In the genomic region with DNA sequence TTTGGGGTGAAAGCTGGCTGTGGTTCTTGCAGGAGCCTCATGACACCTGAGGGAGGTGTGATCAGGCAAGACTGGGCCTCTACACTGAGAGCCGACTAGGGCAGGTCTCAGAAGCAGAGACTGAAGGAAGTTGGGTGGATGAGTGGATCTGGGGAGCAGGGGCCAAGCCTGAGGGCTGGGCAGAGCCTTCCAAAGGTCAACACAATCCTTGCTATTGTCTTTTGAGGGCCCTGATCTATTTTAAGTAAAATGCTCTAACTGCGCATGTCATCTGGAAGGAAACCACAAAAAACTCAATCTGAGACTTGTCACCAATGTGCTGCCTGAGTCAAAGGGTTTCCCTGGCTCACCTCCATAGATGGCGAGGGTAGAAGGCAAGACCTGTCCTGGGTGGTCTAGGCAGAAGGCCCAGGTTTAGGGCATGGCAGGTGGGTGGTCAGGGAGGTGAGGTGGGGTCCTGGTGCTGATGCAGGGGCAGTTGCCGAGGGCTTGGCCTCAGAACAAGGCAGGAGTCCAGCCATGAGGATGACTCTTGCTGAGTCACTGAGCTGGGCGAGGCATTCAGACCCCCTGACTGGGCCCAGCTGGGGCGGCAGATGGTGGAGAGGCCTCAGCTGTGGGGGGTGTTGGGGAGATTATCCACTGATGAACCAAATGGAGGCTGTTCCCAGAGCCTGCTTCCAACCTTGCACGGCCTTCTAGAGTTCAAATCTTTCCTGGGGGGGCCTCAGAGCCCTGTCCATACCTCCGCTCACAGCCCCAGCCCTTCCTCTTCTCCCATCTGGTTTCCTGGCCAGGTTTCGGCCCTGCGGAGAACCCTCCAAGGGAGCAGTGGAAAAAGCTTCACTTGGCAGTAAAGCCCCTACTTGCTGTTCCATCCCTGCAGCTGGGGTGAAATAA, we compare ENCODE assay signal across 9 cellular contexts. TPM values are rescaled to one million over a fixed set of nuclear protein-coding genes. Genes with fewer than 3 reads are reported as not detected.
DNase-seq lines count a peak whose midpoint lies in the region; ATAC-seq and TF ChIP-seq lines count a peak whose summit lies in the region.
"Had no signal": no experiment of that assay in that cellular context is flagged by ENCODE, and none has a peak within 500 bp of the region (broad histone marks: within the 10 kb centered on the region; RNA-seq: fewer than 3 reads in every experiment).

No MANE protein-coding gene starts in this region.

- H3K4me1 Mint-ChIP-seq in activated CD4-positive, alpha-beta T cell treated with anti-CD3 and anti-CD28 coated beads for 36 hours, result peaks cover 78% of the 10 kb centered on the region
- peaks cover 30% of the 10 kb centered on the region for H3K4me1 Mint-ChIP-seq in T-helper 2 cell treated with Interferon-gamma antibody and Interleukin-4, amounts not matched to agents 5 μg/mL and 100 μg/mL, for 36 hours (ENCODE audit: low read depth)

- H3K4me1 ChIP-seq in upper lobe of left lung, result peaks cover 54 to 94% (median 81%) of the 10 kb centered on the region in 4 donors

- peak overlapping the region; percentile 53 for H3K4me3 Mint-ChIP-seq in activated CD4-positive, alpha-beta T cell treated with anti-CD3 and anti-CD28 coated beads for 36 hours
- peak overlapping the region; percentile 58 for H3K4me3 Mint-ChIP-seq in T-helper 2 cell treated with Interferon-gamma antibody and Interleukin-4, amounts not matched to agents 5 μg/mL and 100 μg/mL, for 36 hours

- POLR2A ChIA-PET in activated CD4-positive, alpha-beta T cell treated with anti-CD3 and anti-CD28 coated beads for 36 hours (lab: Charles Lee), result interaction anchor here (0.6 to 4.5 kb wide), 4 partner anchors 7 to 93 kb away, joined by 3 to 25 read pairs (median 10); partner anchors contain the start of gene PAGR1

- H3K36me3 ChIP-seq in upper lobe of left lung, result peaks cover 0 to 13% (median 2%) of the 10 kb centered on the region in 4 donors

- H3K9me3 ChIP-seq in upper lobe of left lung, result no peaks in the 10 kb centered on the region

- peak; percentile 57 for ATAC-seq in activated CD4-positive, alpha-beta T cell treated with anti-CD3 and anti-CD28 coated beads for 36 hours
- peak in 1 of 2 donors; percentile 83 for ATAC-seq in upper lobe of left lung (ENCODE audit: low FRiP score in 2 of 2)
- ATAC-seq in GM18517 (IDR thresholded peaks at IDR 0.05; ENCODE audit: unreplicated experiment), result no peak
- no peak for ATAC-seq in HG03025 (IDR thresholded peaks at IDR 0.05; ENCODE audit: low FRiP score, unreplicated experiment)

- H3K9me3 Mint-ChIP-seq in activated CD4-positive, alpha-beta T cell treated with anti-CD3 and anti-CD28 coated beads for 36 hours (ENCODE audit: low read depth), result no peaks in the 10 kb centered on the region
- H3K9me3 Mint-ChIP-seq in T-helper 2 cell treated with Interferon-gamma antibody and Interleukin-4, amounts not matched to agents 5 μg/mL and 100 μg/mL, for 36 hours, result no peaks in the 10 kb centered on the region

- peak overlapping the region; percentile 91 for H3K27ac Mint-ChIP-seq in activated CD4-positive, alpha-beta T cell treated with anti-CD3 and anti-CD28 coated beads for 36 hours
- H3K27ac Mint-ChIP-seq in T-helper 2 cell treated with Interferon-gamma antibody and Interleukin-4, amounts not matched to agents 5 μg/mL and 100 μg/mL, for 36 hours, result peak overlapping the region; percentile 81

- intact Hi-C loops in activated CD4-positive, alpha-beta T cell treated with anti-CD3 and anti-CD28 coated beads for 36 hours (cut with DNase I, micrococcal nuclease), result loop anchor here (1.0 to 2.0 kb wide), 6 partner anchors 9 to 817 kb away; partner anchors contain the start of gene PAGR1 (in 1 of the 2)
- intact Hi-C loops in dorsolateral prefrontal cortex (cut with DNase I), result no loop called here

- peaks cover 18% of the 10 kb centered on the region for H3K36me3 Mint-ChIP-seq in activated CD4-positive, alpha-beta T cell treated with anti-CD3 and anti-CD28 coated beads for 36 hours (ENCODE audit: low read depth)
- H3K36me3 Mint-ChIP-seq in T-helper 2 cell treated with Interferon-gamma antibody and Interleukin-4, amounts not matched to agents 5 μg/mL and 100 μg/mL, for 36 hours (ENCODE audit: low read depth), result peaks cover 33% of the 10 kb centered on the region

- no peak for TF ChIP-seq EP300 in upper lobe of left lung (IDR thresholded peaks at IDR 0.05)

- CTCF ChIA-PET in activated CD4-positive, alpha-beta T cell treated with anti-CD3 and anti-CD28 coated beads for 36 hours (lab: Charles Lee), result interaction anchor here (0.7 to 6.4 kb wide), 7 partner anchors 9 to 150 kb away, joined by 3 to 53 read pairs (median 10); partner anchors contain the start of gene PAGR1

- H3K4me3 ChIP-seq in dorsolateral prefrontal cortex (peak overlapping the region in 22 of 59 donors; percentile 1 to 38 (median 24)), upper lobe of left lung (peak overlapping the region in 2 of 4 donors; percentile 4 to 10)

- TF ChIP-seq CTCF in dorsolateral prefrontal cortex (IDR thresholded peaks at IDR 0.05 in 54 of 56, conservative IDR thresholded peaks at IDR 0.05 in 2 of 56; ENCODE audit: low read depth in 1 of 56, partially characterized antibody in 56 of 56) (no peak), upper lobe of left lung (IDR thresholded peaks at IDR 0.05) (no peak)

- H3K27me3 ChIP-seq in dorsolateral prefrontal cortex (no peaks in the 10 kb centered on the region), upper lobe of left lung (no peaks in the 10 kb centered on the region)

- TF ChIP-seq POLR2A in upper lobe of left lung (IDR thresholded peaks at IDR 0.05), result no peak

- no peaks in the 10 kb centered on the region for H3K27me3 Mint-ChIP-seq in activated CD4-positive, alpha-beta T cell treated with anti-CD3 and anti-CD28 coated beads for 36 hours
- H3K27me3 Mint-ChIP-seq in T-helper 2 cell treated with Interferon-gamma antibody and Interleukin-4, amounts not matched to agents 5 μg/mL and 100 μg/mL, for 36 hours (ENCODE audit: low read depth), result no peaks in the 10 kb centered on the region

- H3K27ac ChIP-seq in dorsolateral prefrontal cortex (peak overlapping the region; percentile 56 to 98 (median 90)), upper lobe of left lung (peak overlapping the region; percentile 60 to 93 (median 88))

- 61 to 65% methylated on average over 6 to 10 of the region's 10 CpGs for WGBS in upper lobe of left lung, 2 donors

- DNase-seq in activated CD4-positive, alpha-beta T cell treated with anti-CD3 and anti-CD28 coated beads for 36 hours, result peak; percentile 72
- DNase-seq in activated CD4-positive, alpha-beta T cell treated with anti-CD3 and anti-CD28 coated beads, Interleukin-2, amount 50 U/mL, for 1 hour, result no peak
- DNase-seq in T-helper 2 cell treated with Interferon-gamma antibody and Interleukin-4, amounts not matched to agents 5 μg/mL and 100 μg/mL, for 36 hours (ENCODE audit: low spot score), result peak; percentile 72
- DNase-seq in dorsolateral prefrontal cortex (peak in 9 of 10 donors; percentile 41 to 94 (median 70)), myocyte (ENCODE audit: low read depth) (peak; percentile 95), upper lobe of left lung (no peak)
- DNase-seq: DND-41 had no signal

RNA-seq across cellular contexts. Expression of gene MVP, which starts 5.1 kb away (rescaled TPM):
- total RNA-seq in activated CD4-positive, alpha-beta T cell treated with anti-CD3 and anti-CD28 coated beads for 36 hours, result 100 to 1,000 TPM in 1 of 2 experiments, 10 to 100 TPM in 1; 86.2 to 101 TPM
- total RNA-seq in dorsolateral prefrontal cortex, result 10 to 100 TPM; 16.4 to 85.7 (median 36.1) TPM
- 361 and 417 TPM in 2 replicates for total RNA-seq in myocyte
- polyA plus RNA-seq in myocyte (2012), result 169 TPM
- 100 to 1,000 TPM; 260 to 411 (median 312) TPM for total RNA-seq in upper lobe of left lung

RNA-seq across cellular contexts. Expression of gene PAGR1, which starts 9.4 kb away (rescaled TPM):
- 10 to 100 TPM; 20.6 to 25.6 TPM for total RNA-seq in activated CD4-positive, alpha-beta T cell treated with anti-CD3 and anti-CD28 coated beads for 36 hours
- 10 to 100 TPM; 16.6 to 44.6 (median 24.7) TPM for total RNA-seq in dorsolateral prefrontal cortex
- 38.4 and 49.0 TPM in 2 replicates for total RNA-seq in myocyte
- polyA plus RNA-seq in myocyte (2012), result 20.3 TPM
- 10 to 100 TPM; 22.6 to 49.5 (median 34.6) TPM for total RNA-seq in upper lobe of left lung

RNA-seq across cellular contexts. Expression of gene PRRT2, which starts 13.4 kb away (rescaled TPM):
- under 1 TPM; 0.64 to 0.93 TPM for total RNA-seq in activated CD4-positive, alpha-beta T cell treated with anti-CD3 and anti-CD28 coated beads for 36 hours
- 100 to 1,000 TPM in 117 of 120 experiments, 10 to 100 TPM in 3; 59.4 to 245 (median 169) TPM for total RNA-seq in dorsolateral prefrontal cortex
- 0.83 and 3.1 TPM in 2 replicates for total RNA-seq in myocyte
- polyA plus RNA-seq in myocyte (2012), result 2.2 TPM
- 10 to 100 TPM in 2 of 6 donors, 1 to 10 TPM in 4; 1.4 to 13.6 (median 2.5) TPM for total RNA-seq in upper lobe of left lung

RNA-seq across cellular contexts. Expression of gene MAZ, which starts 19.1 kb away (rescaled TPM):
- total RNA-seq in activated CD4-positive, alpha-beta T cell treated with anti-CD3 and anti-CD28 coated beads for 36 hours, result 100 to 1,000 TPM; 306 to 387 TPM
- total RNA-seq in dorsolateral prefrontal cortex, result 100 to 1,000 TPM; 133 to 275 (median 174) TPM
- 136 and 218 TPM in 2 replicates for total RNA-seq in myocyte
- polyA plus RNA-seq in myocyte (2012), result 306 TPM
- 100 to 1,000 TPM in 5 of 6 donors, 10 to 100 TPM in 1; 83.7 to 232 (median 165) TPM for total RNA-seq in upper lobe of left lung

RNA-seq across cellular contexts. Expression of gene KIF22, which starts 34.8 kb away (rescaled TPM):
- total RNA-seq in activated CD4-positive, alpha-beta T cell treated with anti-CD3 and anti-CD28 coated beads for 36 hours, result 100 to 1,000 TPM; 153 to 168 TPM
- total RNA-seq in dorsolateral prefrontal cortex (10 to 100 TPM; 10.5 to 31.6 (median 21.6) TPM), myocyte (10.2 and 10.9 TPM in 2 replicates), upper lobe of left lung (10 to 100 TPM in 5 of 6 donors, 1 to 10 TPM in 1; 9.1 to 43.5 (median 26.6) TPM)
- 8.0 TPM for polyA plus RNA-seq in myocyte (2012)

Comparison
In these comparisons a context has a peak if more than half of its experiments do, and no peak if none do; other contexts are left out.
1. DNase-seq: peak in activated CD4-positive, alpha-beta T cell treated with anti-CD3 and anti-CD28 coated beads for 36 hours (single experiment), T-helper 2 cell treated with Interferon-gamma antibody and Interleukin-4, amounts not matched to agents 5 μg/mL and 100 μg/mL, for 36 hours (single experiment), dorsolateral prefrontal cortex (9 of 10) and myocyte (single experiment); none in activated CD4-positive, alpha-beta T cell treated with anti-CD3 and anti-CD28 coated beads, Interleukin-2, amount 50 U/mL, for 1 hour (single experiment) and upper lobe of left lung (0 of 2).
2. RNA of gene PRRT2, which starts 13.4 kb away (total RNA-seq): 59.4 to 245 TPM in dorsolateral prefrontal cortex; 0.83 to 3.1 TPM in myocyte, 1.4 to 13.6 TPM in upper lobe of left lung and 0.64 to 0.93 TPM in activated CD4-positive, alpha-beta T cell treated with anti-CD3 and anti-CD28 coated beads for 36 hours; every median in the first group is over 4 times any median in the second.
3. intact Hi-C loops: an anchor here in activated CD4-positive, alpha-beta T cell treated with anti-CD3 and anti-CD28 coated beads for 36 hours (1.0 to 2.0 kb wide); none called in dorsolateral prefrontal cortex.